ENCODE assay signal across 27 cellular contexts in genomic region chr18:45782662-45783061, GRCh38. TPM values are rescaled to one million over a fixed set of nuclear protein-coding genes. Genes with fewer than 3 reads are reported as not detected.
A peak's percentile ranks its signal among the peaks of the same experiment; 100 is the strongest.
DNase-seq lines count a peak whose midpoint lies in the region; ATAC-seq, FAIRE-seq and TF ChIP-seq lines count a peak whose summit lies in the region.
"Had no signal": no experiment of that assay in that cellular context is flagged by ENCODE, and none has a peak within 500 bp of the region (broad histone marks: within the 10 kb centered on the region; RNA-seq: fewer than 3 reads in every experiment).

No MANE protein-coding gene starts in this region.

- no peak overlapping the region for H3K4me2 ChIP-seq in keratinocyte (ENCODE audit: control insufficient read depth, extremely low read depth, insufficient read depth, low read depth, low read length)

- no peaks in the 10 kb centered on the region for H3K9me3 ChIP-seq in keratinocyte (ENCODE audit: control insufficient read depth, low read depth, low read length)
- H3K9me3 ChIP-seq: HAP-1, neutrophil, testis had no signal

- H2AFZ ChIP-seq in keratinocyte (ENCODE audit: control insufficient read depth, low read length): peak overlapping the region; percentile 71

- FAIRE-seq in keratinocyte (lab: Jason Lieb, UNC): peak; percentile 61
- FAIRE-seq: small intestine had no signal

- peaks cover 23% of the 10 kb centered on the region for H3K4me1 ChIP-seq in keratinocyte (ENCODE audit: control insufficient read depth, extremely low read depth, insufficient read depth, low read length)
- H3K4me1 ChIP-seq: HAP-1, testis had no signal

- no peak overlapping the region for H3K9ac ChIP-seq in keratinocyte (ENCODE audit: control insufficient read depth, extremely low read depth, insufficient read depth, low read length)

- H4K20me1 ChIP-seq in keratinocyte (ENCODE audit: control insufficient read depth, extremely low read depth, insufficient read depth, low read length): no peaks in the 10 kb centered on the region

- intact Hi-C loops in posterior vena cava (cut with DNase I): no loop called here

- no peaks in the 10 kb centered on the region for H3K79me2 ChIP-seq in keratinocyte (ENCODE audit: control insufficient read depth, insufficient read depth, low read length)

- POLR2A ChIA-PET in RWPE1 (lab: Yijun Ruan, JAX; ENCODE audit: low non-redundant PET): no interaction called here

- no peaks in the 10 kb centered on the region for H3K36me3 ChIP-seq in keratinocyte (ENCODE audit: control insufficient read depth in 2 of 2, extremely low read depth in 1 of 2, insufficient read depth in 2 of 2, low read length in 2 of 2)
- H3K36me3 ChIP-seq: HAP-1, neutrophil had no signal

- H3K9me1 ChIP-seq in keratinocyte (ENCODE audit: control insufficient read depth, extremely low read depth, insufficient read depth, low read length): no peaks in the 10 kb centered on the region

- no peak for DNase-seq in keratinocyte (ENCODE audit: low read depth, low spot score)
- DNase-seq in posterior vena cava (ENCODE audit: low spot score): no peak
- DNase-seq in RWPE1 (ENCODE audit: low spot score): no peak
- DNase-seq: activated CD4-positive, alpha-beta T cell treated with anti-CD3 and anti-CD28 coated beads, Interleukin-2, amount 50 U/mL, for 48 hours; activated CD8-positive, alpha-beta memory T cell treated with anti-CD3 and anti-CD28 coated beads, Interleukin-2, amount 50 U/mL, for 48 hours; activated naive CD8-positive, alpha-beta T cell treated with anti-CD3 and anti-CD28 coated beads, Interleukin-2, amount 10 ng/mL, durations not matched to agents 7 days and 5 days; CD4-positive, alpha-beta memory T cell; cerebellar nuclear complex; DMS153; GDM1; immature natural killer cell; NCI-H1048; NCI-H2081 treated with DMSO at 0.1 percent for 48 hours; small intestine; stimulated activated CD4-positive, alpha-beta T cell treated with anti-CD3 and anti-CD28 coated beads, Interleukin-2, amount 100 ng/mL, for 48 hours; stimulated activated naive CD4-positive, alpha-beta T cell; testis had no signal

- CTCF ChIA-PET in RWPE1 (lab: Yijun Ruan, JAX): no interaction called here

- H3K27ac ChIP-seq in C4-2B (peak overlapping the region; percentile 12; the same call in 1 of the 2 replicates), keratinocyte (ENCODE audit: control insufficient read depth, insufficient read depth, low read length) (no peak overlapping the region), RWPE1 (no peak overlapping the region)
- H3K27ac ChIP-seq: neutrophil, testis had no signal

- no peaks in the 10 kb centered on the region for H3K27me3 ChIP-seq in keratinocyte (ENCODE audit: control insufficient read depth, extremely low read depth, insufficient read depth, low read length)
- H3K27me3 ChIP-seq: testis had no signal

- no peak overlapping the region for H3K4me3 ChIP-seq in keratinocyte (ENCODE audit: control insufficient read depth in 2 of 3, extremely low read depth in 1 of 3, insufficient read depth in 2 of 3, low read depth in 1 of 3, low read length in 3 of 3)
- H3K4me3 ChIP-seq: HAP-1, testis had no signal

- no peak for TF ChIP-seq CTCF in C4-2B (conservative IDR thresholded peaks at IDR 0.05)
- no peak for TF ChIP-seq CTCF in keratinocyte (optimal IDR thresholded peaks at IDR 0.05 in 1 of 3, IDR thresholded peaks at IDR 0.05 in 1 of 3, conservative IDR thresholded peaks at IDR 0.05 in 1 of 3; ENCODE audit: extremely low read depth in 1 of 3, insufficient read depth in 2 of 3, low read length in 3 of 3)
- no peak for TF ChIP-seq CTCF in RWPE1 (conservative IDR thresholded peaks at IDR 0.05; ENCODE audit: low read depth)

- dilution Hi-C loops in keratinocyte (cut with MboI; ENCODE audit: extremely low pct_ligation_motif_present, low sequenced_read_pairs): no loop called here

- peak; percentile 54 for ATAC-seq in GM18909 (IDR thresholded peaks at IDR 0.05; ENCODE audit: poor library complexity, unreplicated experiment)
- peak; percentile 51 for ATAC-seq in HG03520 (IDR thresholded peaks at IDR 0.05; ENCODE audit: unreplicated experiment)
- ATAC-seq in GM18873 (IDR thresholded peaks at IDR 0.05; ENCODE audit: low FRiP score, unreplicated experiment): no peak
- no peak for ATAC-seq in HG03565 (IDR thresholded peaks at IDR 0.05; ENCODE audit: unreplicated experiment)

RNA-seq across cellular contexts. Expression of gene SIGLEC15, which starts 42.8 kb away (rescaled TPM):
- polyA plus RNA-seq in keratinocyte: 0.10 TPM in 1 of 3 replicates, not detected in the others
- polyA plus RNA-seq in keratinocyte (2011; ENCODE audit: low read depth): not detected
- 0.04 and 0.05 TPM in 2 replicates for polyA plus RNA-seq in keratinocyte (2011; cell fraction: cytosol; rRNA removed)
- polyA plus RNA-seq in keratinocyte (2011; cell fraction: nucleus; rRNA removed): 0.07 TPM in 1 of 2 replicates, not detected in the other
- polyA plus RNA-seq in keratinocyte (2012; ENCODE audit: low replicate concordance): 0.07 and 0.11 TPM in 2 replicates
- 0.75 TPM in 1 of 3 replicates, not detected in the others for polyA minus RNA-seq in keratinocyte
- polyA minus RNA-seq in keratinocyte (2011; cell fraction: cytosol; rRNA and poly(A)+ RNA removed): not detected
- not detected in 2 replicates for polyA minus RNA-seq in keratinocyte (2011; cell fraction: nucleus; rRNA and poly(A)+ RNA removed)
- total RNA-seq in posterior vena cava: under 1 TPM; 0.46 to 0.90 TPM
- total RNA-seq: activated naive CD8-positive, alpha-beta T cell treated with anti-CD3 and anti-CD28 coated beads, Interleukin-2, amount 10 ng/mL, durations not matched to agents 7 days and 5 days; CD4-positive, alpha-beta memory T cell; NCI-H460; T-helper 2 cell treated with Interferon-gamma antibody and Interleukin-4, amounts not matched to agents 100 ng/mL and 5 ng/mL, for 36 hours had no signal
- polyA plus RNA-seq: CD4-positive, alpha-beta memory T cell had no signal

RNA-seq across cellular contexts. Expression of gene SLC14A1, which starts 58.7 kb away (rescaled TPM):
- 0.06 to 0.23 TPM in 2 of 3 replicates, not detected in the other for polyA plus RNA-seq in keratinocyte
- polyA plus RNA-seq in keratinocyte (2011; ENCODE audit: low read depth): 0.41 TPM
- polyA plus RNA-seq in keratinocyte (2011; cell fraction: cytosol; rRNA removed): not detected in 2 replicates
- polyA plus RNA-seq in keratinocyte (2011; cell fraction: nucleus; rRNA removed): 0.33 TPM in 1 of 2 replicates, not detected in the other
- 0.18 TPM in 1 of 2 replicates, not detected in the other for polyA plus RNA-seq in keratinocyte (2012; ENCODE audit: low replicate concordance)
- not detected in 3 replicates for polyA minus RNA-seq in keratinocyte
- not detected for polyA minus RNA-seq in keratinocyte (2011; cell fraction: cytosol; rRNA and poly(A)+ RNA removed)
- polyA minus RNA-seq in keratinocyte (2011; cell fraction: nucleus; rRNA and poly(A)+ RNA removed): not detected in 2 replicates
- total RNA-seq in posterior vena cava: 1 to 10 TPM; 1.4 to 2.2 TPM
- total RNA-seq: NCI-H460, pulmonary artery endothelial cell had no signal

Comparison
In these comparisons a context has a peak if more than half of its experiments do, and no peak if none do; other contexts are left out.
1. ATAC-seq: peak in GM18909 (single experiment) and HG03520 (single experiment); none in GM18873 (single experiment) and HG03565 (single experiment).